23 cellular contexts compared by ENCODE assay signal in genomic region chr12:12230275-12230674, GRCh38.
"Had no signal": no experiment of that assay in that cellular context is flagged by ENCODE, and none has a peak within 500 bp of the region (broad histone marks: within the 10 kb centered on the region; RNA-seq: fewer than 3 reads in every experiment).

No MANE protein-coding gene starts in this region.

- ATAC-seq: esophagus mucosa; natural killer cell; stimulated activated naive B cell treated with anti-CD40 and anti-IgM and Interleukin-4, amounts not matched to agents 10 μg/mL and 1 μg/mL and 100 μg/mL, for 72 hours; WTC11 had no signal

- FAIRE-seq: astrocyte had no signal

- DNase-seq: activated CD4-positive, alpha-beta memory T cell treated with anti-CD3 and anti-CD28 coated beads, Interleukin-2, amount 10 ng/mL, durations not matched to agents 7 days and 5 days; activated CD4-positive, alpha-beta T cell treated with anti-CD3 and anti-CD28 coated beads for 1 hour; activated CD4-positive, alpha-beta T cell treated with anti-CD3 and anti-CD28 coated beads, Interleukin-2, amount 10 ng/mL, durations not matched to agents 7 days and 5 days; activated CD8-positive, alpha-beta memory T cell treated with anti-CD3 and anti-CD28 coated beads, Interleukin-2, amount 50 U/mL, for 48 hours; activated gamma-delta T cell treated with Interleukin-2 at 50 U/mL for 16 hours; activated naive CD4-positive, alpha-beta T cell treated with anti-CD3 and anti-CD28 coated beads, Interleukin-2, amount 50 U/mL, for 16 hours; activated T-cell treated with anti-CD3 and anti-CD28 coated beads, Interleukin-2, amount 50 U/mL, for 24 hours; amniotic stem cell; central memory CD4-positive, alpha-beta T cell; left ventricle myocardium inferior; mesendoderm; natural killer cell; occipital lobe; stimulated activated CD4-positive, alpha-beta T cell treated with anti-CD3 and anti-CD28 coated beads, Interleukin-15, amount 100 ng/mL, for 24 hours; stimulated activated CD4-positive, alpha-beta T cell treated with anti-CD3 and anti-CD28 coated beads, Interleukin-2, amount 100 ng/mL, for 24 hours; stimulated activated naive B cell treated with anti-CD40 and anti-IgM and Interleukin-4, amounts not matched to agents 10 μg/mL and 1 μg/mL and 100 μg/mL, for 72 hours; stomach; T1000; thyroid gland; upper lobe of left lung had no signal
